Comparison of ENCODE assay signal across 8 cellular contexts in the genomic region with DNA sequence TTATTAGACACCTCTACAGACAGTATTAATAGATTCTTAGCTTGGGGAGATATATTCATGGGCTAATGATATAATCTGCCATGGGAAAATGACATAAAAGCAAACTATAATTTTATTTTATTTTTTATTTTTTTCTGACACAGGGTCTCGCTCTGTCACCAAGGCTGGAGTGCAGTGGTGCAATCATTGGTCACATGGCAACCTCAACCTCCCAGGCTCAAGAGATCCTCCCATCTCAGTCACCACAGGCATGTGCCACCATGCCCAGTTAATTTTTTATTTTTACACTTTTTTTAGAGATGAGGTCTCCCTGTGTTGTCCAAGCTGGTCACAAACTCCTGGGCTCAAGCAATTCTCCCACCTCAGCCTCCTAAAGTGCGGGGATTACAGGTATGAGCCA. TPM values are rescaled to one million over a fixed set of nuclear protein-coding genes. Genes with fewer than 3 reads are reported as not detected.
DNase-seq lines count a peak whose midpoint lies in the region; ATAC-seq and TF ChIP-seq lines count a peak whose summit lies in the region.

No MANE protein-coding gene starts in this region.

- no peak overlapping the region for H3K4me3 ChIP-seq in CD8-positive, alpha-beta T cell (ENCODE audit: low read depth, low read length)
- H3K4me3 ChIP-seq in NB4 (ENCODE audit: low read depth, low read length) = no peak overlapping the region

- no peaks in the 10 kb centered on the region for H3K9me3 Mint-ChIP-seq in CD8-positive, alpha-beta T cell
- H3K9me3 Mint-ChIP-seq in effector memory CD8-positive, alpha-beta T cell = no peaks in the 10 kb centered on the region
- H3K9me3 Mint-ChIP-seq in nephron progenitor cell = peaks cover 10% of the 10 kb centered on the region

- no peak for ATAC-seq in CD8-positive, alpha-beta T cell
- no peak for ATAC-seq in effector memory CD8-positive, alpha-beta T cell (replicated peaks)
- no peak for ATAC-seq in HG03280 (IDR thresholded peaks at IDR 0.05; ENCODE audit: unreplicated experiment)

- CTCF ChIA-PET in CD8-positive, alpha-beta T cell (lab: Charles Lee) = interaction anchor here (1.6 to 8.9 kb wide), 4 partner anchors 15 to 164 kb away, joined by 4 to 106 read pairs (median 9); no protein-coding TSS in a partner anchor

- peaks cover 71% of the 10 kb centered on the region for H3K4me1 Mint-ChIP-seq in CD8-positive, alpha-beta T cell (ENCODE audit: low read depth)
- peaks cover 30 to 64% of the 10 kb centered on the region in 2 donors for H3K4me1 Mint-ChIP-seq in effector memory CD8-positive, alpha-beta T cell (ENCODE audit: low read depth in 2 of 2)
- H3K4me1 Mint-ChIP-seq in nephron progenitor cell = peaks cover 60% of the 10 kb centered on the region

- no peaks in the 10 kb centered on the region for H3K27me3 Mint-ChIP-seq in CD8-positive, alpha-beta T cell (ENCODE audit: low read depth)
- no peaks in the 10 kb centered on the region for H3K27me3 Mint-ChIP-seq in effector memory CD8-positive, alpha-beta T cell
- H3K27me3 Mint-ChIP-seq in nephron progenitor cell (ENCODE audit: low read depth, poor library complexity) = no peaks in the 10 kb centered on the region

- no peaks in the 10 kb centered on the region for H3K9me3 ChIP-seq in CD8-positive, alpha-beta T cell (ENCODE audit: low read length)

- H3K4me3 Mint-ChIP-seq in CD8-positive, alpha-beta T cell = peak overlapping the region; percentile 93
- peak overlapping the region; percentile 77 to 80 for H3K4me3 Mint-ChIP-seq in effector memory CD8-positive, alpha-beta T cell
- H3K4me3 Mint-ChIP-seq in nephron progenitor cell = no peak overlapping the region

- H3K27ac ChIP-seq in CD8-positive, alpha-beta T cell (ENCODE audit: low read depth, low read length) = peak overlapping the region; percentile 40

- H3K36me3 Mint-ChIP-seq in CD8-positive, alpha-beta T cell = peaks cover 4% of the 10 kb centered on the region
- peaks cover 5% of the 10 kb centered on the region for H3K36me3 Mint-ChIP-seq in effector memory CD8-positive, alpha-beta T cell (ENCODE audit: insufficient read depth)
- H3K36me3 Mint-ChIP-seq in nephron progenitor cell (ENCODE audit: low read depth) = peaks cover 10% of the 10 kb centered on the region

- TF ChIP-seq POLR2A in NB4 (IDR thresholded peaks at IDR 0.05; ENCODE audit: extremely low read depth, insufficient read length) = no peak

- peak overlapping the region; percentile 37 for H3K27ac Mint-ChIP-seq in CD8-positive, alpha-beta T cell
- H3K27ac Mint-ChIP-seq in effector memory CD8-positive, alpha-beta T cell = peak overlapping the region; percentile 66 to 77
- peak overlapping the region; percentile 20 for H3K27ac Mint-ChIP-seq in nephron progenitor cell

- peaks cover 60% of the 10 kb centered on the region for H3K4me1 ChIP-seq in CD8-positive, alpha-beta T cell (ENCODE audit: insufficient read depth, low read length)

- no peak for TF ChIP-seq CTCF in CD8-positive, alpha-beta T cell (IDR thresholded peaks at IDR 0.05)
- TF ChIP-seq CTCF in NB4 (IDR thresholded peaks at IDR 0.05; ENCODE audit: low read depth, low read length) (no peak), nephron progenitor cell (IDR thresholded peaks at IDR 0.05) (no peak), GM20000 (IDR thresholded peaks at IDR 0.05; ENCODE audit: extremely low read depth, missing control alignments) (no peak)

- no peak for DNase-seq in CD8-positive, alpha-beta T cell
- DNase-seq in NB4 (ENCODE audit: low read depth) (peak; percentile 69), nephron progenitor cell (no peak), NCI-H1105 treated with DMSO at 0.1 percent for 48 hours (lab: John Stamatoyannopoulos, UW) (no peak), HPDE6-E6E7 (ENCODE audit: extremely low spot score) (no peak), GM20000 (ENCODE audit: low spot score) (no peak)
- DNase-seq in effector memory CD8-positive, alpha-beta T cell = no peak

- intact Hi-C loops in CD8-positive, alpha-beta T cell (cut with DNase I, micrococcal nuclease) = loop anchor here (5.0 to 10.0 kb wide), 6 partner anchors 36 to 344 kb away; partner anchors contain the start of gene EML6 (in 2 of the 2)

- POLR2A ChIA-PET in CD8-positive, alpha-beta T cell (lab: Charles Lee) = interaction anchor here (0.6 to 2.7 kb wide), 3 partner anchors 15 to 158 kb away, joined by 3 to 15 read pairs (median 3); partner anchors contain the start of gene RTN4

- no peaks in the 10 kb centered on the region for H3K36me3 ChIP-seq in CD8-positive, alpha-beta T cell (ENCODE audit: insufficient read depth, low read length)

- no peaks in the 10 kb centered on the region for H3K27me3 ChIP-seq in CD8-positive, alpha-beta T cell (ENCODE audit: insufficient read depth, low read length)

RNA-seq across cellular contexts. Expression of gene RTN4, which starts 39.3 kb away (rescaled TPM):
- 10 to 100 TPM; 79.7 to 81.7 TPM for total RNA-seq in CD8-positive, alpha-beta T cell

Comparison
In these comparisons a context has a peak if more than half of its experiments do, and no peak if none do; other contexts are left out.
1. H3K27ac Mint-ChIP-seq: peak in every context shown above with its lines; median percentile 72 in effector memory CD8-positive, alpha-beta T cell; 37 in CD8-positive, alpha-beta T cell; 20 in nephron progenitor cell.